8 cellular contexts compared by ENCODE assay signal in genomic region chr7:102432476-102433318, GRCh38. TPM values are rescaled to one million over a fixed set of nuclear protein-coding genes. Genes with fewer than 3 reads are reported as not detected.
DNase-seq lines count a peak whose midpoint lies in the region; ATAC-seq, FAIRE-seq and TF ChIP-seq lines count a peak whose summit lies in the region.

No MANE protein-coding gene starts in this region.

- H3K4me3 ChIP-seq in GM06990 (replicated peaks; ENCODE audit: low read depth, low read length) (peak overlapping the region; percentile 64), lower lobe of right lung (peak overlapping the region; percentile 84)

- no peak for FAIRE-seq in HTR-8/SVneo (lab: Jason Lieb, UNC)

- peaks cover 30% of the 10 kb centered on the region for H3K4me1 ChIP-seq in lower lobe of right lung

- H3K27ac Mint-ChIP-seq in type B pancreatic cell, result peak overlapping the region; percentile 86

- intact Hi-C loops in lower lobe of right lung (cut with DNase I), result no loop called here

- H3K4me1 Mint-ChIP-seq in type B pancreatic cell (ENCODE audit: unreplicated experiment), result peaks cover 11% of the 10 kb centered on the region

- H3K27me3 ChIP-seq in GM06990 (replicated peaks; ENCODE audit: control insufficient read depth, insufficient read depth, low read length), result no peaks in the 10 kb centered on the region
- no peaks in the 10 kb centered on the region for H3K27me3 ChIP-seq in lower lobe of right lung (ENCODE audit: low read depth)

- peak overlapping the region; percentile 84 for H3K4me3 Mint-ChIP-seq in type B pancreatic cell

- no peaks in the 10 kb centered on the region for H3K9me3 Mint-ChIP-seq in type B pancreatic cell

- H3K36me3 ChIP-seq in GM06990 (ENCODE audit: control insufficient read depth, insufficient read depth, low read length) (peaks cover 3% of the 10 kb centered on the region), lower lobe of right lung (no peaks in the 10 kb centered on the region)

- DNase-seq in GM06990 (ENCODE audit: extremely low read depth, insufficient read length) (peak; percentile 69), NAMALWA (ENCODE audit: low spot score) (peak; percentile 87), caudate nucleus (lab: John Stamatoyannopoulos, UW) (no peak), lower lobe of right lung (no peak), type B pancreatic cell (ENCODE audit: extremely low spot score, unreplicated experiment) (no peak), HTR-8/SVneo (ENCODE audit: insufficient read length, low spot score) (no peak)
- DNase-seq in effector CD4-positive, alpha-beta T cell, result no peak

- ATAC-seq in GM21619 (IDR thresholded peaks at IDR 0.05; ENCODE audit: unreplicated experiment), result peak; percentile 26
- peak; percentile 34 to 49 for ATAC-seq in lower lobe of right lung

- TF ChIP-seq CTCF in GM06990 (IDR thresholded peaks at IDR 0.05; ENCODE audit: insufficient read depth, low read length, poor library complexity, severe bottlenecking) (no peak), lower lobe of right lung (IDR thresholded peaks at IDR 0.05) (no peak), type B pancreatic cell (conservative IDR thresholded peaks at IDR 0.05) (no peak)

- H3K27ac ChIP-seq in caudate nucleus (ENCODE audit: low read depth, low read length) (peak overlapping the region; percentile 91), lower lobe of right lung (peak overlapping the region; percentile 79)

- H3K27me3 Mint-ChIP-seq in type B pancreatic cell, result no peaks in the 10 kb centered on the region

- no peaks in the 10 kb centered on the region for H3K36me3 Mint-ChIP-seq in type B pancreatic cell

- no peaks in the 10 kb centered on the region for H3K9me3 ChIP-seq in lower lobe of right lung

RNA-seq across cellular contexts. Expression of gene ORAI2, which starts 0.7 kb away (rescaled TPM):
- total RNA-seq in lower lobe of right lung (29.7 TPM), type B pancreatic cell (ENCODE audit: low replicate concordance) (23.1 and 34.9 TPM in 2 replicates)

RNA-seq across cellular contexts. Expression of gene ALKBH4, which starts 32.0 kb away (rescaled TPM):
- total RNA-seq in lower lobe of right lung, result 10.6 TPM
- total RNA-seq in type B pancreatic cell (ENCODE audit: low replicate concordance), result 11.2 and 13.3 TPM in 2 replicates

RNA-seq across cellular contexts. Expression of gene LRWD1, which starts 32.1 kb away (rescaled TPM):
- 19.2 TPM for total RNA-seq in lower lobe of right lung
- total RNA-seq in type B pancreatic cell (ENCODE audit: low replicate concordance), result 16.5 and 23.5 TPM in 2 replicates

RNA-seq across cellular contexts. Expression of gene PRKRIP1, which starts 36.5 kb away (rescaled TPM):
- total RNA-seq in lower lobe of right lung (20.3 TPM), type B pancreatic cell (ENCODE audit: low replicate concordance) (28.2 and 34.0 TPM in 2 replicates)

RNA-seq across cellular contexts. Expression of gene POLR2J, which starts 46.0 kb away (rescaled TPM):
- 37.9 TPM for total RNA-seq in lower lobe of right lung
- total RNA-seq in type B pancreatic cell (ENCODE audit: low replicate concordance), result 45.2 and 48.1 TPM in 2 replicates

Comparison
In these comparisons a context has a peak if more than half of its experiments do, and no peak if none do; other contexts are left out.
1. DNase-seq: peak in GM06990 (single experiment) and NAMALWA (single experiment); none in caudate nucleus (0 of 61), lower lobe of right lung (single experiment), type B pancreatic cell (single experiment), HTR-8/SVneo (single experiment) and effector CD4-positive, alpha-beta T cell (single experiment).